ENCODE assay signal across 8 cellular contexts in genomic region chr19:9945319-9945966, GRCh38. TPM values are rescaled to one million over a fixed set of nuclear protein-coding genes. Genes with fewer than 3 reads are reported as not detected.
DNase-seq lines count a peak whose midpoint lies in the region; ATAC-seq and TF ChIP-seq lines count a peak whose summit lies in the region.

No MANE protein-coding gene starts in this region.

- H3K4me3 ChIP-seq in right lobe of liver (no peak overlapping the region), transverse colon (no peak overlapping the region)

- DNase-seq in M059J (ENCODE audit: low read depth) = peak; percentile 93
- DNase-seq in dedifferentiated amniotic fluid mesenchymal stem cell (ENCODE audit: extremely low spot score) = peak; percentile 99
- DNase-seq in right lobe of liver = peak; percentile 36 to 62 (median 59)
- DNase-seq in transverse colon = peak; percentile 73
- DNase-seq in DMS 273 treated with DMSO at 0.1 percent for 48 hours (lab: John Stamatoyannopoulos, UW) = no peak
- DNase-seq in central memory CD4-positive, alpha-beta T cell = no peak
- no peak for DNase-seq in NAMALWA (ENCODE audit: low spot score)
- no peak for DNase-seq in erythroblast (lab: John Stamatoyannopoulos, UW)

- in situ Hi-C loops in transverse colon (cut with MboI; ENCODE audit: low pct_ligation_motif_present in 1 of 4, low pct_unique_long_range_greater_than_20kb in 1 of 4, low sequenced_read_pairs in 3 of 4) = loop anchor here in 3 of 4 donors (25.0 kb wide), 1 partner anchor 442 kb away; the partner anchor contains the start of gene TYK2 (in 3 of the 3)

- H3K36me3 ChIP-seq in right lobe of liver (no peaks in the 10 kb centered on the region), transverse colon (no peaks in the 10 kb centered on the region)

- no peak for TF ChIP-seq EP300 in transverse colon (IDR thresholded peaks at IDR 0.05; ENCODE audit: low read depth)

- 29% methylated on average over 11 of the region's 18 CpGs for WGBS in right lobe of liver (ENCODE audit: insufficient coverage, low coverage, low lambda C conversion rate, missing lambda C conversion rate)
- WGBS in transverse colon (ENCODE audit: low coverage in 1 of 2), 2 donors = 12 to 41% methylated on average over 5 to 18 of the region's 18 CpGs

- no peak for TF ChIP-seq CTCF in right lobe of liver (IDR thresholded peaks at IDR 0.05)
- TF ChIP-seq CTCF in transverse colon (IDR thresholded peaks at IDR 0.05) = no peak

- intact Hi-C loops in right lobe of liver (cut with DNase I) = no loop called here
- intact Hi-C loops in transverse colon (cut with DNase I; ENCODE audit: low total_unique reads) = no loop called here

- H3K9me3 ChIP-seq in right lobe of liver = no peaks in the 10 kb centered on the region
- peaks cover 0 to 6% of the 10 kb centered on the region in 2 donors for H3K9me3 ChIP-seq in transverse colon

- H3K27me3 ChIP-seq in right lobe of liver (no peaks in the 10 kb centered on the region), transverse colon (no peaks in the 10 kb centered on the region)

- TF ChIP-seq POLR2A in right lobe of liver (IDR thresholded peaks at IDR 0.05) (no peak), transverse colon (IDR thresholded peaks at IDR 0.05) (no peak), erythroblast (IDR thresholded peaks at IDR 0.05; ENCODE audit: low read length) (no peak)

- peak; percentile 38 to 71 (median 62) for ATAC-seq in right lobe of liver

- H3K27ac ChIP-seq in right lobe of liver (peak overlapping the region in 1 of 3 donors; percentile 26), transverse colon (peak overlapping the region; percentile 39 to 81 (median 68))

- H3K4me1 ChIP-seq in right lobe of liver = no peaks in the 10 kb centered on the region
- peaks cover 0 to 14% (median 0%) of the 10 kb centered on the region in 4 donors for H3K4me1 ChIP-seq in transverse colon

RNA-seq across cellular contexts. Expression of gene OLFM2, which starts 9.1 kb away (rescaled TPM):
- total RNA-seq in M059J (2014; rRNA removed; shearing (Covaris generic)) = 0.39 TPM in 1 of 2 replicates, not detected in the other
- 10 to 100 TPM in 5 of 6 experiments, 1 to 10 TPM in 1; 3.8 to 72.5 (median 31.8) TPM for total RNA-seq in right lobe of liver
- total RNA-seq in transverse colon = 1 to 10 TPM in 2 of 4 donors, not detected in 2; 2.0 to 2.7 TPM

Comparison
In these comparisons a context has a peak if more than half of its experiments do, and no peak if none do; other contexts are left out.
1. DNase-seq: peak in M059J (single experiment), dedifferentiated amniotic fluid mesenchymal stem cell (single experiment), right lobe of liver (3 of 3) and transverse colon (single experiment); none in DMS 273 treated with DMSO at 0.1 percent for 48 hours (single experiment), central memory CD4-positive, alpha-beta T cell (single experiment), NAMALWA (single experiment) and erythroblast (0 of 2).